ENCODE assay signal across 18 cellular contexts in the genomic region with DNA sequence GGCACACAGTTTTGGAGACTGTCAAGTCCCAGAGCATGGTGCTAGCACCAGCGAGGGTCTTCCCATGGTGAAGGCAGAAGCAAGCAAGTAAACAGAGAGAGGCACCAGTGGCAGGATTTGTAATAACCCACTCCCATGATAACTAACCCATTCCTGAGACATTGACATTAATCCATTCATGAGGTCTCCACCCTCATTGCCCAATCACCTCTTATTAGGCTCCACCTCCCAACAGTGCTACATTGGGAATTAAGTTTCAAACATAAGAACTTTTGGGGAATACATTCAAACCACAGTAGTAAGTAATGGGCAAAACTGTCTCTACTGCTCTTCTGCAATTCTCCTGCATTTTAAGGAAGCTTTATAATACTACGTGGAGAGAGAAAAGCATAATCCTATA.
A peak's percentile ranks its signal among the peaks of the same experiment; 100 is the strongest.
DNase-seq lines count a peak whose midpoint lies in the region; ATAC-seq and TF ChIP-seq lines count a peak whose summit lies in the region.
"Had no signal": no experiment of that assay in that cellular context is flagged by ENCODE, and none has a peak within 500 bp of the region (broad histone marks: within the 10 kb centered on the region; RNA-seq: fewer than 3 reads in every experiment).

No MANE protein-coding gene starts in this region.

- no peak overlapping the region for H3K27ac ChIP-seq in right atrium auricular region

- TF ChIP-seq CTCF in right atrium auricular region (IDR thresholded peaks at IDR 0.05) (no peak), fibroblast of mammary gland (conservative IDR thresholded peaks at IDR 0.05; ENCODE audit: control insufficient read depth, insufficient read depth, low read depth, low read length) (no peak)

- TF ChIP-seq EP300 in Ishikawa (IDR thresholded peaks at IDR 0.05; ENCODE audit: borderline replicate concordance), result no peak

- ATAC-seq in Right ventricle myocardium superior (ENCODE audit: poor library complexity) (peak; percentile 45), HG02763 (IDR thresholded peaks at IDR 0.05; ENCODE audit: unreplicated experiment) (no peak), HG03135 (IDR thresholded peaks at IDR 0.05; ENCODE audit: unreplicated experiment) (no peak)
- ATAC-seq: GM12878 had no signal

- H3K4me1 ChIP-seq in right atrium auricular region, result no peaks in the 10 kb centered on the region

- intact Hi-C loops in Right ventricle myocardium superior (cut with DNase I), result no loop called here

- H3K4me3 ChIP-seq in right atrium auricular region, result no peak overlapping the region
- H3K4me3 ChIP-seq in fibroblast of mammary gland (ENCODE audit: control insufficient read depth, low read depth, low read length), result no peak overlapping the region
- H3K4me3 ChIP-seq: GM12878 had no signal

- H3K27me3 ChIP-seq in right atrium auricular region, result no peaks in the 10 kb centered on the region
- H3K27me3 ChIP-seq: BE2C had no signal

- no peaks in the 10 kb centered on the region for H3K9me3 ChIP-seq in right atrium auricular region
- H3K9me3 ChIP-seq: BE2C had no signal

- no peak for TF ChIP-seq RAD21 in Ishikawa (IDR thresholded peaks at IDR 0.05; ENCODE audit: low read depth)

- DNase-seq in Right ventricle myocardium superior, result no peak
- no peak for DNase-seq in right atrium auricular region (ENCODE audit: low spot score)
- DNase-seq in fibroblast of mammary gland (ENCODE audit: low read depth), result peak; percentile 7
- no peak for DNase-seq in Ammon's horn (ENCODE audit: low spot score)
- DNase-seq: BE2C; C1 segment of cervical spinal cord; CD4-positive, CD25-positive, alpha-beta regulatory T cell; CD8-positive, alpha-beta memory T cell; COR-L47; DMS 273 treated with DMSO at 0.1 percent for 48 hours; DMS53; DND-41; EL; H9 had no signal

- H3K36me3 ChIP-seq in right atrium auricular region, result no peaks in the 10 kb centered on the region
- H3K36me3 ChIP-seq: BE2C had no signal

TF ChIP-seq in Ishikawa, 13 proteins besides CTCF, POLR2A, EP300 and RAD21:
- TF ChIP-seq TAF1 (IDR thresholded peaks at IDR 0.05; ENCODE audit: low read depth) (no peak), NFIC (IDR thresholded peaks at IDR 0.05) (no peak), TCF12 (IDR thresholded peaks at IDR 0.05; ENCODE audit: low read depth) (no peak), CEBPB (IDR thresholded peaks at IDR 0.05) (0 out of 2 replicates have a peak, but pooled peaks have one; percentile 31), YY1 (IDR thresholded peaks at IDR 0.05; ENCODE audit: low read depth) (no peak), EGR1 (IDR thresholded peaks at IDR 0.05) (no peak)
